ENCODE assay signal across 23 cellular contexts in genomic region chr13:99760456-99760855, GRCh38.
"Had no signal": no experiment of that assay in that cellular context is flagged by ENCODE, and none has a peak within 500 bp of the region (broad histone marks: within the 10 kb centered on the region; RNA-seq: fewer than 3 reads in every experiment).

No MANE protein-coding gene starts in this region.

- H3K27me3 ChIP-seq: esophagus squamous epithelium, left lung, neural progenitor cell, spleen, tibial nerve had no signal

- FAIRE-seq: bronchial epithelial cell, islet of Langerhans had no signal

- H3K4me1 ChIP-seq: esophagus squamous epithelium, left lung, neural progenitor cell, spleen, tibial nerve had no signal

- ATAC-seq: activated CD4-positive, CD25-positive, alpha-beta regulatory T cell treated with anti-CD3 and anti-CD28 coated beads, Interleukin-2, amount 50 U/mL, for 24 hours; left lung; natural killer cell; right cardiac atrium had no signal

- DNase-seq: activated CD4-positive, alpha-beta T cell treated with anti-CD3 and anti-CD28 coated beads for 48 hours; activated CD4-positive, alpha-beta T cell treated with anti-CD3 and anti-CD28 coated beads, Interleukin-2, amount 50 U/mL, for 48 hours; activated CD8-positive, alpha-beta memory T cell treated with anti-CD3 and anti-CD28 coated beads for 24 hours; activated effector memory CD4-positive, alpha-beta T cell treated with Interleukin-2 at 50 U/mL for 16 hours; activated naive CD4-positive, alpha-beta T cell treated with Interleukin-2 at 50 U/mL for 16 hours; anterior cingulate cortex; esophagus squamous epithelium; foreskin melanocyte; left lung; mesendoderm; natural killer cell; occipital lobe; right cardiac atrium; spleen; stimulated activated naive CD4-positive, alpha-beta T cell had no signal

- H3K27ac ChIP-seq: epithelial cell of prostate, esophagus squamous epithelium, left lung, neural progenitor cell, spleen, tibial nerve, VCaP had no signal

- H3K4me3 ChIP-seq: esophagus squamous epithelium, left lung, lung, neural progenitor cell, spleen, tibial nerve had no signal

- H3K36me3 ChIP-seq: esophagus squamous epithelium, left lung, tibial nerve had no signal
